In the genomic region with DNA sequence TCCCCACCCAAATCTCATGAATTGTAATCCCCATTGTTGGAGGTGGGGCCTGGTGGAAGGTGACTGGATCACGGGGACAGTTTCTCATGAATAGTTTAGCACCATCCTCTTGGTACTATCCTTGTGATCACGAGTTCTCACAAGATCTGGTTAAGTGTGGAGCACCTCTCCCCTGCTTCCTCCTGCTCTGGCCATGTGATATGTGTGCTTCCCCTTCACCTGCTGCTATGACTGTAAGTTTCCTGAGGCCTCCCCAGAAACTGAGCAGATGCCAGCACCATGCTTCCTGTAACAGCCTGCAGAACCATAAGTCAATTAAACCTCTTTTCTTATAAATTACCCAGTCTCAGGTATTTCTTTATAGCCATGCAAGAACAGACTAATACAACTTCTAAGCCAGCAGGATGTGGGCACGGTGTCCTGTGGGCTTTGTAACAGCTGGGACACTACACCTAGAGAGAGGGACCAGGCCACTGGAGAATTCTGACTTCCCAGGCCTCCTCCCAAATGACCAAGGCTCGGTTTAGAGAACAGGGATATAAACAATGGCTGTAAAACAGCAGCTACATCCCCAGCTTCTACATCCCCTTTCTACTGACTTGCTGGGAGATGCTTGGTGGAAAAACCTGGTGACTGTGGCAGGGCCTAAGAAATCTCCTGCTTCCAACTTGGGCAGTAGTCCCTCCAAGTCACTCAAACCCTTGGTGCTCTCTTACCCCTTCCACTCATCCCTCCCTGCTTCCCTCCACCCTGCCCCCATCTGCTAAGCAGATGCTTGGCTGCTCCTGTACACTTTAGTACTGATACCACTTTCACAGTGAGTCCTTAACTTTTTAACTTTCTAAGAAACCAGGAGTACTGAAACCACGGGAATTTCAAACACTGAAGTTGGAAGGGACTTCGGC, we compare ENCODE assay signal across 21 cellular contexts. TPM values are rescaled to one million over a fixed set of nuclear protein-coding genes. Genes with fewer than 3 reads are reported as not detected.
DNase-seq lines count a peak whose midpoint lies in the region; ATAC-seq, FAIRE-seq and TF ChIP-seq lines count a peak whose summit lies in the region.
"Had no signal": no experiment of that assay in that cellular context is flagged by ENCODE, and none has a peak within 500 bp of the region (broad histone marks: within the 10 kb centered on the region; RNA-seq: fewer than 3 reads in every experiment).

No MANE protein-coding gene starts in this region.

- POLR2A ChIA-PET in activated CD4-positive, alpha-beta T cell treated with anti-CD3 and anti-CD28 coated beads for 36 hours (lab: Charles Lee), result no interaction called here

- peak; percentile 65 for TF ChIP-seq POLR2A in GM12892 (IDR thresholded peaks at IDR 0.05; ENCODE audit: low read depth, low read length)

- peaks cover 62% of the 10 kb centered on the region for H3K4me1 Mint-ChIP-seq in activated CD4-positive, alpha-beta T cell treated with anti-CD3 and anti-CD28 coated beads for 36 hours
- H3K4me1 Mint-ChIP-seq in activated T-helper 2 cell treated with anti-CD3 and anti-CD28 coated beads, Interferon-gamma antibody, Interleukin-2, Interleukin-4, amounts not matched to agents 10 μg/mL and 5 μg/mL and 100 μg/mL, durations not matched to agents 14 hours and 24 hours and 36 hours (ENCODE audit: low read depth), result peaks cover 74% of the 10 kb centered on the region
- H3K4me1 Mint-ChIP-seq in memory B cell, result peaks cover 10% of the 10 kb centered on the region

- H3K9me3 Mint-ChIP-seq in activated CD4-positive, alpha-beta T cell treated with anti-CD3 and anti-CD28 coated beads for 36 hours (ENCODE audit: low read depth), result peaks cover 18% of the 10 kb centered on the region
- H3K9me3 Mint-ChIP-seq in activated T-helper 2 cell treated with anti-CD3 and anti-CD28 coated beads, Interferon-gamma antibody, Interleukin-2, Interleukin-4, amounts not matched to agents 10 μg/mL and 5 μg/mL and 100 μg/mL, durations not matched to agents 14 hours and 24 hours and 36 hours, result peaks cover 21% of the 10 kb centered on the region
- H3K9me3 Mint-ChIP-seq in memory B cell, result peaks cover 2% of the 10 kb centered on the region

- peak; percentile 70 for FAIRE-seq in GM12892 (lab: Jason Lieb, UNC)

- H3K4me3 Mint-ChIP-seq in activated CD4-positive, alpha-beta T cell treated with anti-CD3 and anti-CD28 coated beads for 36 hours, result no peak overlapping the region
- no peak overlapping the region for H3K4me3 Mint-ChIP-seq in activated T-helper 2 cell treated with anti-CD3 and anti-CD28 coated beads, Interferon-gamma antibody, Interleukin-2, Interleukin-4, amounts not matched to agents 10 μg/mL and 5 μg/mL and 100 μg/mL, durations not matched to agents 14 hours and 24 hours and 36 hours (ENCODE audit: low read depth)
- no peak overlapping the region for H3K4me3 Mint-ChIP-seq in memory B cell

- CTCF ChIA-PET in activated CD4-positive, alpha-beta T cell treated with anti-CD3 and anti-CD28 coated beads for 36 hours (lab: Charles Lee), result interaction anchor here (1.4 kb wide), 1 partner anchor 8 kb away, joined by 3 read pairs; no protein-coding TSS in a partner anchor

- H3K27ac Mint-ChIP-seq in activated CD4-positive, alpha-beta T cell treated with anti-CD3 and anti-CD28 coated beads for 36 hours, result peak overlapping the region; percentile 55
- peak overlapping the region; percentile 82 for H3K27ac Mint-ChIP-seq in activated T-helper 2 cell treated with anti-CD3 and anti-CD28 coated beads, Interferon-gamma antibody, Interleukin-2, Interleukin-4, amounts not matched to agents 10 μg/mL and 5 μg/mL and 100 μg/mL, durations not matched to agents 14 hours and 24 hours and 36 hours
- peak overlapping the region; percentile 55 for H3K27ac Mint-ChIP-seq in memory B cell

- peak; percentile 40 for ATAC-seq in activated CD4-positive, alpha-beta T cell treated with anti-CD3 and anti-CD28 coated beads for 36 hours
- ATAC-seq in memory B cell (ENCODE audit: low read depth), result no peak
- no peak for ATAC-seq in HG02852 (IDR thresholded peaks at IDR 0.05; ENCODE audit: unreplicated experiment)
- ATAC-seq: foreskin keratinocyte, lower lobe of right lung had no signal

- DNase-seq in activated CD4-positive, alpha-beta T cell treated with anti-CD3 and anti-CD28 coated beads for 36 hours, result no peak
- DNase-seq in activated CD4-positive, alpha-beta T cell treated with anti-CD3 and anti-CD28 coated beads, Interleukin-2, amount 50 U/mL, for 1 hour, result no peak
- no peak for DNase-seq in GM12892 (ENCODE audit: insufficient read length)
- DNase-seq in activated T-helper 2 cell treated with anti-CD3 and anti-CD28 coated beads, Interferon-gamma antibody, Interleukin-2, Interleukin-4, amounts not matched to agents 10 μg/mL and 5 μg/mL and 100 μg/mL, durations not matched to agents 14 hours and 24 hours and 36 hours (ENCODE audit: low spot score), result no peak
- no peak for DNase-seq in memory B cell (ENCODE audit: low spot score in 2 of 2)
- DNase-seq in posterior cingulate gyrus, result no peak
- no peak for DNase-seq in NCI-H1694 (lab: John Stamatoyannopoulos, UW)
- DNase-seq: activated CD4-positive, alpha-beta T cell treated with anti-CD3 and anti-CD28 coated beads for 1 hour; activated T-cell treated with anti-CD3 and anti-CD28 coated beads for 4 hours; amniotic stem cell; dermis blood vessel endothelial cell; EL; foreskin keratinocyte; hypothalamus; lower lobe of right lung; NCI-H1092 treated with DMSO at 0.1 percent for 48 hours; NCI-H526; occipital lobe; retina; SK-N-SH had no signal

- H3K36me3 Mint-ChIP-seq in activated CD4-positive, alpha-beta T cell treated with anti-CD3 and anti-CD28 coated beads for 36 hours (ENCODE audit: low read depth), result peaks cover 100% of the 10 kb centered on the region
- peaks cover 100% of the 10 kb centered on the region for H3K36me3 Mint-ChIP-seq in activated T-helper 2 cell treated with anti-CD3 and anti-CD28 coated beads, Interferon-gamma antibody, Interleukin-2, Interleukin-4, amounts not matched to agents 10 μg/mL and 5 μg/mL and 100 μg/mL, durations not matched to agents 14 hours and 24 hours and 36 hours (ENCODE audit: low read depth)
- peaks cover 56% of the 10 kb centered on the region for H3K36me3 Mint-ChIP-seq in memory B cell

- intact Hi-C loops in activated CD4-positive, alpha-beta T cell treated with anti-CD3 and anti-CD28 coated beads for 36 hours (cut with DNase I, micrococcal nuclease), result loop anchor here in 1 of 2 experiments (5.0 kb wide), 2 partner anchors 76 to 106 kb away; no protein-coding TSS in a partner anchor
- intact Hi-C loops in activated T-helper 2 cell treated with anti-CD3 and anti-CD28 coated beads, Interferon-gamma antibody, Interleukin-2, Interleukin-4, amounts not matched to agents 10 μg/mL and 5 μg/mL and 100 μg/mL, durations not matched to agents 14 hours and 24 hours and 36 hours (cut with micrococcal nuclease), result no loop called here
- intact Hi-C loops in posterior cingulate gyrus (cut with DNase I), result no loop called here

- no peaks in the 10 kb centered on the region for H3K27me3 Mint-ChIP-seq in activated CD4-positive, alpha-beta T cell treated with anti-CD3 and anti-CD28 coated beads for 36 hours
- no peaks in the 10 kb centered on the region for H3K27me3 Mint-ChIP-seq in activated T-helper 2 cell treated with anti-CD3 and anti-CD28 coated beads, Interferon-gamma antibody, Interleukin-2, Interleukin-4, amounts not matched to agents 10 μg/mL and 5 μg/mL and 100 μg/mL, durations not matched to agents 14 hours and 24 hours and 36 hours (ENCODE audit: low read depth)
- no peaks in the 10 kb centered on the region for H3K27me3 Mint-ChIP-seq in memory B cell

RNA-seq across cellular contexts. Expression of gene STAT1, which starts 10.3 kb away (rescaled TPM):
- 100 to 1,000 TPM; 317 to 343 TPM for total RNA-seq in activated CD4-positive, alpha-beta T cell treated with anti-CD3 and anti-CD28 coated beads for 36 hours
- 219 TPM for polyA plus RNA-seq in GM12892 (2012; ENCODE audit: missing spikeins)
- total RNA-seq in activated T-helper 2 cell treated with anti-CD3 and anti-CD28 coated beads, Interferon-gamma antibody, Interleukin-2, Interleukin-4, amounts not matched to agents 10 μg/mL and 5 μg/mL and 100 μg/mL, durations not matched to agents 14 hours and 24 hours and 36 hours, result 135 and 139 TPM in 2 replicates
